Comparison of ENCODE assay signal across 11 cellular contexts in the genomic region with DNA sequence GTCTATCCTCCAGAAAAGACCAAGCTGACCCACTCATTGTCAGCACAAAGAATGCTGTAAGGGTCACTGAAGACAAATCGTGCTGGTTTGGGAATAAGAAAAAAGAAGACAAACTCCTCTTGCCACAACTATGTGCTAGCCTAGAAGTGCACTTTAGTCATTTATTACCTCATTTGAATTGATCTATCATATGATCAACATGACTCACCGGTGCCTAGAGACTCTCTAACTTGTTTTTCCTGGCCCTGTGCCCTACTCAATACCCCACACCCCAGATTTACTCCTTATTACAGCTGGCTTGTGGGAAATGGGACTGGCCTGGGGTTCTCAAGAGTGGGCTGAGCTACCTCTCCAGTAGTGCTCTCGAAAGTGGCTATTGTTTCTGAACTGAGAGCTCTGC. TPM values are rescaled to one million over a fixed set of nuclear protein-coding genes. Genes with fewer than 3 reads are reported as not detected.
A peak's percentile ranks its signal among the peaks of the same experiment; 100 is the strongest.
DNase-seq lines count a peak whose midpoint lies in the region; ATAC-seq and TF ChIP-seq lines count a peak whose summit lies in the region.
"Had no signal": no experiment of that assay in that cellular context is flagged by ENCODE, and none has a peak within 500 bp of the region (broad histone marks: within the 10 kb centered on the region; RNA-seq: fewer than 3 reads in every experiment).

No MANE protein-coding gene starts in this region.

- H3K27me3 ChIP-seq in A673 (replicated peaks; ENCODE audit: insufficient read depth, low read depth, low read length, poor library complexity) (no peaks in the 10 kb centered on the region), HCT116 (ENCODE audit: insufficient read depth, low read length) (no peaks in the 10 kb centered on the region), neural progenitor cell (no peaks in the 10 kb centered on the region)

- DNase-seq in A673 (ENCODE audit: low spot score), result peak; percentile 51
- DNase-seq in HCT116 (ENCODE audit: low read depth, low spot score), result peak; percentile 37
- DNase-seq in astrocyte of the cerebellum (ENCODE audit: low read depth), result peak; percentile 95
- peak; percentile 12 for DNase-seq in left kidney (ENCODE audit: low read depth, low spot score)
- DNase-seq in activated CD8-positive, alpha-beta T cell treated with anti-CD3 and anti-CD28 coated beads, Interleukin-2, amount 10 ng/mL, durations not matched to agents 7 days and 5 days, result no peak
- DNase-seq in stimulated activated naive B cell treated with anti-CD40 and anti-IgM and Interleukin-4, amounts not matched to agents 10 μg/mL and 1 μg/mL and 100 μg/mL, for 72 hours, result no peak
- DNase-seq in neural progenitor cell (ENCODE audit: low spot score), result no peak
- DNase-seq: activated CD4-positive, alpha-beta memory T cell treated with anti-CD3 and anti-CD28 coated beads, Interleukin-2, amount 10 ng/mL, durations not matched to agents 7 days and 5 days; H7; NCI-H1417 had no signal

- no peak overlapping the region for H3K4me3 ChIP-seq in A673 (ENCODE audit: low read depth, low read length, poor library complexity, severe bottlenecking)
- H3K4me3 ChIP-seq in HCT116 (replicated peaks in 1 of 2; ENCODE audit: low read depth in 1 of 2, low read length in 2 of 2), result no peak overlapping the region; a peak in 1 of 4 replicates
- H3K4me3 ChIP-seq in astrocyte of the cerebellum (ENCODE audit: low read depth, low read length), result no peak overlapping the region
- no peak overlapping the region for H3K4me3 ChIP-seq in neural progenitor cell

- H3K4me3 Mint-ChIP-seq in activated CD8-positive, alpha-beta T cell treated with anti-CD3 and anti-CD28 coated beads, Interleukin-2, amount 10 ng/mL, durations not matched to agents 7 days and 5 days, result no peak overlapping the region
- no peak overlapping the region for H3K4me3 Mint-ChIP-seq in stimulated activated naive B cell treated with anti-CD40 and anti-IgM and Interleukin-4, amounts not matched to agents 10 μg/mL and 1 μg/mL and 100 μg/mL, for 72 hours
- H3K4me3 Mint-ChIP-seq in neural progenitor cell, result no peak overlapping the region
- H3K4me3 Mint-ChIP-seq: activated CD4-positive, alpha-beta memory T cell treated with anti-CD3 and anti-CD28 coated beads, Interleukin-2, amount 10 ng/mL, durations not matched to agents 7 days and 5 days had no signal

- POLR2A ChIA-PET in A673 (lab: Charles Lee; ENCODE audit: low non-redundant PET), result no interaction called here
- POLR2A ChIA-PET in HCT116 (lab: Charles Lee), result no interaction called here
- POLR2A ChIA-PET in activated CD8-positive, alpha-beta T cell treated with anti-CD3 and anti-CD28 coated beads, Interleukin-2, amount 10 ng/mL, durations not matched to agents 7 days and 5 days (lab: Charles Lee), result no interaction called here

- TF ChIP-seq CTCF in A673 (conservative IDR thresholded peaks at IDR 0.05; ENCODE audit: low read depth, low read length) (no peak), HCT116 (IDR thresholded peaks at IDR 0.05 in 2 of 3, conservative IDR thresholded peaks at IDR 0.05 in 1 of 3; ENCODE audit: borderline replicate concordance in 1 of 3, insufficient read depth in 1 of 3, low read depth in 2 of 3, low read length in 2 of 3) (no peak), astrocyte of the cerebellum (IDR thresholded peaks at IDR 0.05; ENCODE audit: low read depth, low read length, missing control alignments) (no peak), neural progenitor cell (IDR thresholded peaks at IDR 0.05) (no peak)

- H3K9ac ChIP-seq in HCT116 (ENCODE audit: low read length) (no peak overlapping the region), neural progenitor cell (no peak overlapping the region)

- H3K79me2 ChIP-seq in HCT116 (ENCODE audit: insufficient read depth, low read length) (no peaks in the 10 kb centered on the region), neural progenitor cell (ENCODE audit: low read depth) (no peaks in the 10 kb centered on the region)

- H3K27ac ChIP-seq in A673 (ENCODE audit: low read depth, low read length, poor library complexity, severe bottlenecking), result no peak overlapping the region
- no peak overlapping the region for H3K27ac ChIP-seq in HCT116 (ENCODE audit: low read depth, low read length)
- H3K27ac ChIP-seq in neural progenitor cell, result no peak overlapping the region

- H3K4me1 Mint-ChIP-seq in activated CD8-positive, alpha-beta T cell treated with anti-CD3 and anti-CD28 coated beads, Interleukin-2, amount 10 ng/mL, durations not matched to agents 7 days and 5 days (ENCODE audit: low read depth), result peaks cover 11% of the 10 kb centered on the region
- H3K4me1 Mint-ChIP-seq in stimulated activated naive B cell treated with anti-CD40 and anti-IgM and Interleukin-4, amounts not matched to agents 10 μg/mL and 1 μg/mL and 100 μg/mL, for 72 hours, result peaks cover 2 to 7% of the 10 kb centered on the region in 2 donors
- H3K4me1 Mint-ChIP-seq in neural progenitor cell, result peaks cover 19% of the 10 kb centered on the region

- H3K4me2 ChIP-seq in HCT116 (ENCODE audit: low read length) (peak overlapping the region; percentile 57), neural progenitor cell (no peak overlapping the region)

- H3F3A ChIP-seq in neural progenitor cell (ENCODE audit: low read depth), result no peaks in the 10 kb centered on the region

- H4K20me1 ChIP-seq in HCT116 (ENCODE audit: insufficient read depth) (no peaks in the 10 kb centered on the region), neural progenitor cell (ENCODE audit: low read depth) (no peaks in the 10 kb centered on the region)

- H2AFZ ChIP-seq in HCT116 (ENCODE audit: low read depth, low read length, poor library complexity, severe bottlenecking) (no peak overlapping the region), neural progenitor cell (replicated peaks) (no peak overlapping the region)

- H3K9me3 ChIP-seq in A673 (ENCODE audit: low read depth, low read length, poor library complexity, severe bottlenecking) (no peaks in the 10 kb centered on the region), HCT116 (ENCODE audit: control insufficient read depth in 1 of 2, insufficient read depth in 1 of 2, low read depth in 1 of 2, low read length in 2 of 2) (no peaks in the 10 kb centered on the region), neural progenitor cell (ENCODE audit: low read depth) (no peaks in the 10 kb centered on the region)

- intact Hi-C loops in A673 (cut with micrococcal nuclease; ENCODE audit: unreplicated experiment), result no loop called here
- intact Hi-C loops in HCT116 (cut with micrococcal nuclease), result no loop called here

- H3K4me1 ChIP-seq in A673 (ENCODE audit: insufficient read depth, low read length, poor library complexity, severe bottlenecking) (peaks cover 32% of the 10 kb centered on the region), HCT116 (ENCODE audit: control insufficient read depth in 1 of 2, insufficient read depth in 2 of 2, low read length in 2 of 2) (peaks cover 21 to 27% of the 10 kb centered on the region in 2 experiments), neural progenitor cell (peaks cover 4% of the 10 kb centered on the region)

- TF ChIP-seq POLR2A in HCT116 (IDR thresholded peaks at IDR 0.05; ENCODE audit: borderline replicate concordance, extremely low read depth, insufficient read depth, insufficient read length), result no peak

- ATAC-seq in HCT116 (peak; percentile 80), HG02938 (IDR thresholded peaks at IDR 0.05; ENCODE audit: unreplicated experiment) (no peak)
- ATAC-seq in activated CD8-positive, alpha-beta T cell treated with anti-CD3 and anti-CD28 coated beads, Interleukin-2, amount 10 ng/mL, durations not matched to agents 7 days and 5 days, result no peak
- no peak for ATAC-seq in stimulated activated naive B cell treated with anti-CD40 and anti-IgM and Interleukin-4, amounts not matched to agents 10 μg/mL and 1 μg/mL and 100 μg/mL, for 72 hours (replicated peaks)

- H3K9me2 ChIP-seq in HCT116 (ENCODE audit: insufficient read depth), result no peaks in the 10 kb centered on the region

- no peak for TF ChIP-seq RAD21 in HCT116 (IDR thresholded peaks at IDR 0.05; ENCODE audit: low read depth)

- no peaks in the 10 kb centered on the region for H3K9me3 Mint-ChIP-seq in activated CD8-positive, alpha-beta T cell treated with anti-CD3 and anti-CD28 coated beads, Interleukin-2, amount 10 ng/mL, durations not matched to agents 7 days and 5 days (ENCODE audit: insufficient read depth)
- H3K9me3 Mint-ChIP-seq in stimulated activated naive B cell treated with anti-CD40 and anti-IgM and Interleukin-4, amounts not matched to agents 10 μg/mL and 1 μg/mL and 100 μg/mL, for 72 hours, result no peaks in the 10 kb centered on the region
- H3K9me3 Mint-ChIP-seq in neural progenitor cell, result no peaks in the 10 kb centered on the region
- H3K9me3 Mint-ChIP-seq: activated CD4-positive, alpha-beta memory T cell treated with anti-CD3 and anti-CD28 coated beads, Interleukin-2, amount 10 ng/mL, durations not matched to agents 7 days and 5 days had no signal

- in situ Hi-C loops in astrocyte of the cerebellum (cut with HindIII; ENCODE audit: low sequenced_read_pairs), result no loop called here

- no peak overlapping the region for H3K27ac Mint-ChIP-seq in activated CD8-positive, alpha-beta T cell treated with anti-CD3 and anti-CD28 coated beads, Interleukin-2, amount 10 ng/mL, durations not matched to agents 7 days and 5 days
- no peak overlapping the region for H3K27ac Mint-ChIP-seq in stimulated activated naive B cell treated with anti-CD40 and anti-IgM and Interleukin-4, amounts not matched to agents 10 μg/mL and 1 μg/mL and 100 μg/mL, for 72 hours
- H3K27ac Mint-ChIP-seq in neural progenitor cell, result no peak overlapping the region
- H3K27ac Mint-ChIP-seq: activated CD4-positive, alpha-beta memory T cell treated with anti-CD3 and anti-CD28 coated beads, Interleukin-2, amount 10 ng/mL, durations not matched to agents 7 days and 5 days had no signal

- CTCF ChIA-PET in A673 (lab: Charles Lee) (interaction anchor here (0.6 to 1.5 kb wide), 3 partner anchors 44 to 212 kb away, joined by 3 read pairs; no protein-coding TSS in a partner anchor), HCT116 (lab: Charles Lee) (no interaction called here)
- CTCF ChIA-PET in activated CD8-positive, alpha-beta T cell treated with anti-CD3 and anti-CD28 coated beads, Interleukin-2, amount 10 ng/mL, durations not matched to agents 7 days and 5 days (lab: Charles Lee), result interaction anchor here (0.6 to 1.2 kb wide), 2 partner anchors 13 to 14 kb away, joined by 3 to 4 read pairs; no protein-coding TSS in a partner anchor

- H3K27me3 Mint-ChIP-seq in activated CD8-positive, alpha-beta T cell treated with anti-CD3 and anti-CD28 coated beads, Interleukin-2, amount 10 ng/mL, durations not matched to agents 7 days and 5 days (ENCODE audit: low read depth), result peaks cover 7% of the 10 kb centered on the region
- H3K27me3 Mint-ChIP-seq in stimulated activated naive B cell treated with anti-CD40 and anti-IgM and Interleukin-4, amounts not matched to agents 10 μg/mL and 1 μg/mL and 100 μg/mL, for 72 hours, result peaks cover 6 to 8% of the 10 kb centered on the region in 2 donors
- peaks cover 4% of the 10 kb centered on the region for H3K27me3 Mint-ChIP-seq in neural progenitor cell (ENCODE audit: insufficient read depth, low read depth)

- H3K36me3 ChIP-seq in A673 (ENCODE audit: insufficient read depth, low read length, poor library complexity, severe bottlenecking), result no peaks in the 10 kb centered on the region
- no peaks in the 10 kb centered on the region for H3K36me3 ChIP-seq in HCT116 (ENCODE audit: control insufficient read depth in 1 of 2, insufficient read depth in 2 of 2, low read length in 2 of 2)
- H3K36me3 ChIP-seq in neural progenitor cell, result no peaks in the 10 kb centered on the region

- RAD21 ChIA-PET in HCT116 (lab: Charles Lee; ENCODE audit: low non-redundant PET in 1 of 2, low total read pairs in 2 of 2, uncharacterized antibody in 2 of 2, unreplicated experiment in 2 of 2), result no interaction called here

- no TSS peak for BruUV-seq in A673 (replicated peaks; lab: Mats Ljungman, UMichigan)
- no TSS peak for BruUV-seq in HCT116 (replicated peaks; lab: Mats Ljungman, UMichigan)

- H3K36me3 Mint-ChIP-seq in activated CD8-positive, alpha-beta T cell treated with anti-CD3 and anti-CD28 coated beads, Interleukin-2, amount 10 ng/mL, durations not matched to agents 7 days and 5 days (ENCODE audit: low read depth), result no peaks in the 10 kb centered on the region
- no peaks in the 10 kb centered on the region for H3K36me3 Mint-ChIP-seq in stimulated activated naive B cell treated with anti-CD40 and anti-IgM and Interleukin-4, amounts not matched to agents 10 μg/mL and 1 μg/mL and 100 μg/mL, for 72 hours
- no peaks in the 10 kb centered on the region for H3K36me3 Mint-ChIP-seq in neural progenitor cell

RNA-seq across cellular contexts. Expression of gene HORMAD2, which starts 35.9 kb away (rescaled TPM):
- total RNA-seq in A673 (2021) (not detected in 2 replicates), HCT116 (2021; ENCODE audit: unreplicated experiment) (not detected), neural progenitor cell (ENCODE audit: low replicate concordance) (not detected in 2 replicates)
- not detected in 2 replicates for polyA plus RNA-seq in HCT116 (2012)
- not detected for total RNA-seq in activated CD8-positive, alpha-beta T cell treated with anti-CD3 and anti-CD28 coated beads, Interleukin-2, amount 10 ng/mL, durations not matched to agents 7 days and 5 days
- total RNA-seq: H7 had no signal

Comparison
In these comparisons a context has a peak if more than half of its experiments do, and no peak if none do; other contexts are left out.
1. DNase-seq: peak in A673 (single experiment), HCT116 (single experiment), astrocyte of the cerebellum (single experiment) and left kidney (single experiment); none in activated CD8-positive, alpha-beta T cell treated with anti-CD3 and anti-CD28 coated beads, Interleukin-2, amount 10 ng/mL, durations not matched to agents 7 days and 5 days (single experiment), stimulated activated naive B cell treated with anti-CD40 and anti-IgM and Interleukin-4, amounts not matched to agents 10 μg/mL and 1 μg/mL and 100 μg/mL, for 72 hours (single experiment) and neural progenitor cell (single experiment).